Comparison of ENCODE assay signal across 8 cellular contexts in the genomic region with DNA sequence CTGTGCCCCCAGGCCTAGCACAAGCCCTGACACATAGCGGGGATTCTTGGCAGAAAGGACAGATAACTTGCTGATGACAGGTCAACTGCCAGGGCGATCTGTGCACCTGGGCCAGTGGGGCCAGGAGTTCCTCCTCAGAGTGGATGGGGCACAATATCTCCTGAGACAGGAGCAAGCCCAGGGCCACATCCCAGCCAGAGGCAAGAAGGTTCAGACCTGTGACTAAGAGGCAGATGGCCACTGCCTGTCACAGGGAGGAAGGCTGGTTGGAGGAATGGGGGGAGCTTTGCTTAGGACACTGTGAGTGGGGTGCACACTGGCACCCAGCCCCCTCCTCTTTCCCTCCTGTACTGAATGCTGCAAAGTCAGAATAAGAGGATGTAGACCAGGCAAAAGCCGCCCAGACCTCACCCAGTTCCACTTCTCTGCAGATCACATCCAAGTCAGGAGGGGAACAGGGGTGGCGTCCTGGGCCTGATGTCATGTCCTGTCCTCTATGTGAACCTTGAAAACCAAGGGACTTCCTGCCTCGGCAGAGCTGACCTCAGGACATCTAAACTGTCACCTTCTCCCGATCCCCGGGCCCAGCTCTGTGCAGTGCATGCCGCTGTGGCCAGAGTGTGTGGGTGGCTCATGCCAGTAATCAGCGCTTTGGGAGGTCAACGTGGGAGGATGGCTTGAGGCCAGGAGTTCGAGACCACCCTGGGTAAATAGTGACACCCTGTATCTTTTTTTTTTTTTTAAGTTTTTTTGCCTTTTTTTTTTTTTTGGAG. TPM values are rescaled to one million over a fixed set of nuclear protein-coding genes. Genes with fewer than 3 reads are reported as not detected.
DNase-seq lines count a peak whose midpoint lies in the region; ATAC-seq and TF ChIP-seq lines count a peak whose summit lies in the region.

No MANE protein-coding gene starts in this region.

- H3K36me3 ChIP-seq in ascending aorta: peaks cover 5 to 26% of the 10 kb centered on the region in 2 donors

- peaks cover 6 to 12% of the 10 kb centered on the region in 2 donors for H3K4me1 ChIP-seq in ascending aorta

- ATAC-seq in GM18868 (IDR thresholded peaks at IDR 0.05; ENCODE audit: unreplicated experiment): peak; percentile 62
- peak; percentile 71 for ATAC-seq in HG03095 (IDR thresholded peaks at IDR 0.05; ENCODE audit: unreplicated experiment)

- H3K9me3 ChIP-seq in ascending aorta: no peaks in the 10 kb centered on the region

- TF ChIP-seq CTCF in 22Rv1 (IDR thresholded peaks at IDR 0.05): no peak
- TF ChIP-seq CTCF in ascending aorta (IDR thresholded peaks at IDR 0.05): no peak

- DNase-seq in SIG-M5 (lab: John Stamatoyannopoulos, UW): peak; percentile 49
- DNase-seq in ascending aorta (ENCODE audit: low spot score in 2 of 2): peak; percentile 68 to 78
- DNase-seq in iris pigment epithelial cell (ENCODE audit: low read depth): peak; percentile 8
- DNase-seq in stimulated activated CD4-positive, alpha-beta T cell treated with anti-CD3 and anti-CD28 coated beads, TNF-alpha, amount 100 ng/mL, for 24 hours (ENCODE audit: low read depth in 3 of 3): peak in 2 of 3 experiments; percentile 8 to 37
- no peak for DNase-seq in GM03348 (ENCODE audit: low spot score)

- H3K27ac ChIP-seq in 22Rv1 (peak overlapping the region; percentile 73), ascending aorta (peak overlapping the region; percentile 55 to 80)

- peak overlapping the region; percentile 79 to 91 for H3K4me3 ChIP-seq in ascending aorta

- intact Hi-C loops in ascending aorta (cut with DNase I): loop anchor here (5.0 to 10.0 kb wide), 2 partner anchors 134 to 228 kb away; a partner anchor contains a TSS

- H3K27me3 ChIP-seq in ascending aorta: no peaks in the 10 kb centered on the region

RNA-seq across cellular contexts. Expression of a gene that starts 1.3 kb away (rescaled TPM):
- total RNA-seq in ascending aorta: 8.7 TPM
